In the genomic region with DNA sequence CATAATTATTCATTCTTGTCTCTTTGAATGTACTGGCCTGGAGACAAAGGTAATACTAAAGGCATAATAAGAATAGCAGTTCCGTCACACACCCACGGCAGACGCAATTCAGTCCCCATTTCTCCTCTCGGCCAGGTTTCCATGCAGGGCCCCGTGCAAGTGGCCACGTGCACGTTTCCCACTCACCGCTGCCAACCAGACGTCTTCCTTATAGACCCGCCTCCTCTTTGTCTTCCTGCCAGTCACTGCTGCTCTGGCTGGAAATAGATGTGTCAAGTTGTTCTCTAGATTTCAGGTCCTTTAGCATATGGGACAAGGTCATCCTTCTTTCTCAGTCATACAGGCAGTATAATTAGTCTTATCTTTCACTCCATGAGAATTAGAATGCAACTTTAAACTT, we compare ENCODE assay signal across 22 cellular contexts.
"Had no signal": no experiment of that assay in that cellular context is flagged by ENCODE, and none has a peak within 500 bp of the region (broad histone marks: within the 10 kb centered on the region; RNA-seq: fewer than 3 reads in every experiment).

No MANE protein-coding gene starts in this region.

- ATAC-seq: left lobe of liver; lower lobe of right lung; natural killer cell treated with Interleukin-12 subunit alpha and Interleukin-12 subunit beta and Interleukin-15 and Interleukin-18, amount 100 ng/mL, for 72 hours; sciatic nerve; stimulated activated memory B cell treated with anti-CD40 and anti-IgM and Interleukin-4, amounts not matched to agents 10 μg/mL and 1 μg/mL and 100 μg/mL, for 72 hours had no signal

- H3K4me2 ChIP-seq: neural progenitor cell had no signal

- FAIRE-seq: islet of Langerhans had no signal

- DNase-seq: colonic mucosa; dermis blood vessel endothelial cell; erythroblast; foreskin melanocyte; head of caudate nucleus; hypothalamus; kidney glomerular epithelial cell; lower lobe of right lung; midbrain; spleen; stimulated activated CD4-positive, alpha-beta T cell treated with anti-CD3 and anti-CD28 coated beads, Interleukin-15, amount 100 ng/mL, for 24 hours; stimulated activated CD4-positive, alpha-beta T cell treated with anti-CD3 and anti-CD28 coated beads, Interleukin-1b, Interleukin-23, amount 100 ng/mL, for 48 hours; stimulated activated CD4-positive, alpha-beta T cell treated with anti-CD3 and anti-CD28 coated beads, Interleukin-4, amount 100 ng/mL, for 24 hours; tibial artery had no signal

- H3K9ac ChIP-seq: neural progenitor cell, parathyroid adenoma had no signal

- H3K4me3 ChIP-seq: colonic mucosa, lower lobe of right lung, neural progenitor cell, prostate gland, spleen, tibial artery had no signal

- H3K4me1 ChIP-seq: colonic mucosa, lower lobe of right lung, neural progenitor cell, parathyroid adenoma, prostate gland, spleen, tibial artery had no signal

- H3K36me3 ChIP-seq: colonic mucosa, lower lobe of right lung, neural progenitor cell, prostate gland, spleen, tibial artery had no signal

- H2AFZ ChIP-seq: neural progenitor cell, parathyroid adenoma had no signal

- H3K27ac ChIP-seq: colonic mucosa, lower lobe of right lung, neural progenitor cell, parathyroid adenoma, prostate gland, spleen, tibial artery had no signal

- H3K9me3 ChIP-seq: colonic mucosa, lower lobe of right lung, prostate gland had no signal

- H3K79me2 ChIP-seq: parathyroid adenoma had no signal

- H3K27me3 ChIP-seq: colonic mucosa, neural progenitor cell, spleen, tibial artery had no signal
